Comparison of ENCODE assay signal across 36 cellular contexts in genomic region chr10:132657737-132658136, GRCh38.
"Had no signal": no experiment of that assay in that cellular context is flagged by ENCODE, and none has a peak within 500 bp of the region (broad histone marks: within the 10 kb centered on the region; RNA-seq: fewer than 3 reads in every experiment).

No MANE protein-coding gene starts in this region.

- H3K27ac Mint-ChIP-seq: activated CD4-positive, alpha-beta memory T cell treated with anti-CD3 and anti-CD28 coated beads, Interleukin-2, amount 10 ng/mL, durations not matched to agents 7 days and 5 days; activated CD4-positive, alpha-beta T cell treated with anti-CD3 and anti-CD28 coated beads for 36 hours; activated CD4-positive, alpha-beta T cell treated with anti-CD3 and anti-CD28 coated beads, Interleukin-2, amount 10 ng/mL, durations not matched to agents 7 days and 5 days; activated CD8-positive, alpha-beta memory T cell treated with anti-CD3 and anti-CD28 coated beads, Interleukin-2, amount 10 ng/mL, durations not matched to agents 7 days and 5 days; activated CD8-positive, alpha-beta T cell treated with anti-CD3 and anti-CD28 coated beads, Interleukin-2, amount 10 ng/mL, durations not matched to agents 7 days and 5 days; activated naive CD4-positive, alpha-beta T cell treated with anti-CD3 and anti-CD28 coated beads, Interleukin-2, amount 10 ng/mL, durations not matched to agents 7 days and 5 days; activated naive CD4-positive, alpha-beta T cell treated with anti-CD3 and anti-CD28 coated beads, Interleukin-2, amount 50 U/mL, for 24 hours; activated naive CD8-positive, alpha-beta T cell; activated naive CD8-positive, alpha-beta T cell treated with anti-CD3 and anti-CD28 coated beads, Interleukin-2, amount 10 ng/mL, durations not matched to agents 7 days and 5 days; activated naive CD8-positive, alpha-beta T cell treated with anti-CD3 and anti-CD28 coated beads, Interleukin-2, amount 50 U/mL, for 24 hours; activated T-cell treated with anti-CD3 and anti-CD28 coated beads, Interleukin-2, amount 50 U/mL, for 24 hours; activated T-helper 2 cell treated with anti-CD3 and anti-CD28 coated beads, Interferon-gamma antibody, Interleukin-2, Interleukin-4, amounts not matched to agents 10 μg/mL and 5 μg/mL and 100 μg/mL, durations not matched to agents 14 hours and 24 hours and 36 hours; brain; T-helper 1 cell treated with Interleukin-12 subunit alpha and Interleukin-12 subunit beta and Interleukin-4 antibody, amounts not matched to agents 30 μg/mL and 1 μg/mL, for 36 hours; T-helper 2 cell treated with Interferon-gamma antibody and Interleukin-4, amounts not matched to agents 5 μg/mL and 100 μg/mL, for 36 hours had no signal

- DNase-seq: activated CD4-positive, alpha-beta memory T cell treated with anti-CD3 and anti-CD28 coated beads, Interleukin-2, amount 10 ng/mL, durations not matched to agents 7 days and 5 days; activated CD4-positive, alpha-beta T cell treated with anti-CD3 and anti-CD28 coated beads for 1 hour; activated CD4-positive, alpha-beta T cell treated with anti-CD3 and anti-CD28 coated beads for 36 hours; activated CD4-positive, alpha-beta T cell treated with anti-CD3 and anti-CD28 coated beads for 48 hours; activated CD4-positive, alpha-beta T cell treated with anti-CD3 and anti-CD28 coated beads, Interleukin-2, amount 10 ng/mL, durations not matched to agents 7 days and 5 days; activated CD4-positive, alpha-beta T cell treated with anti-CD3 and anti-CD28 coated beads, Interleukin-2, amount 50 U/mL, for 48 hours; activated CD4-positive, CD25-positive, alpha-beta regulatory T cell; activated CD8-positive, alpha-beta memory T cell treated with anti-CD3 and anti-CD28 coated beads for 24 hours; activated CD8-positive, alpha-beta memory T cell treated with anti-CD3 and anti-CD28 coated beads, Interleukin-2, amount 10 ng/mL, durations not matched to agents 7 days and 5 days; activated CD8-positive, alpha-beta memory T cell treated with anti-CD3 and anti-CD28 coated beads, Interleukin-2, amount 50 U/mL, for 48 hours; activated CD8-positive, alpha-beta T cell treated with anti-CD3 and anti-CD28 coated beads, Interleukin-2, amount 10 ng/mL, durations not matched to agents 7 days and 5 days; activated effector memory CD4-positive, alpha-beta T cell treated with Interleukin-2 at 50 U/mL for 16 hours; activated gamma-delta T cell; activated naive CD4-positive, alpha-beta T cell treated with anti-CD3 and anti-CD28 coated beads, Interleukin-2, amount 10 ng/mL, durations not matched to agents 7 days and 5 days; activated naive CD4-positive, alpha-beta T cell treated with Interleukin-2 at 50 U/mL for 16 hours; activated naive CD8-positive, alpha-beta T cell treated with anti-CD3 and anti-CD28 coated beads, Interleukin-2, amount 10 ng/mL, durations not matched to agents 7 days and 5 days; activated naive CD8-positive, alpha-beta T cell treated with anti-CD3 and anti-CD28 coated beads, Interleukin-2, amount 50 U/mL, for 24 hours; activated T-cell treated with anti-CD3 and anti-CD28 coated beads, Interleukin-2, amount 50 U/mL, for 24 hours; activated T-cell treated with anti-CD3 and anti-CD28 coated beads, Interleukin-2, amount 50 U/mL, for 48 hours; amygdala; anterior cingulate cortex; caudate nucleus; SW 1271; T-helper 1 cell; T-helper 2 cell; T-helper 9 cell had no signal

- H3K4me1 ChIP-seq: ascending aorta had no signal

- H3K9me3 ChIP-seq: ascending aorta had no signal

- H3K4me1 Mint-ChIP-seq: activated CD4-positive, alpha-beta memory T cell treated with anti-CD3 and anti-CD28 coated beads, Interleukin-2, amount 10 ng/mL, durations not matched to agents 7 days and 5 days; activated CD8-positive, alpha-beta memory T cell treated with anti-CD3 and anti-CD28 coated beads, Interleukin-2, amount 10 ng/mL, durations not matched to agents 7 days and 5 days; activated naive CD4-positive, alpha-beta T cell treated with anti-CD3 and anti-CD28 coated beads, Interleukin-2, amount 10 ng/mL, durations not matched to agents 7 days and 5 days; activated naive CD8-positive, alpha-beta T cell treated with anti-CD3 and anti-CD28 coated beads, Interleukin-2, amount 10 ng/mL, durations not matched to agents 7 days and 5 days; activated naive CD8-positive, alpha-beta T cell treated with anti-CD3 and anti-CD28 coated beads, Interleukin-2, amount 50 U/mL, for 24 hours had no signal

- H3K36me3 Mint-ChIP-seq: activated CD8-positive, alpha-beta memory T cell treated with anti-CD3 and anti-CD28 coated beads, Interleukin-2, amount 10 ng/mL, durations not matched to agents 7 days and 5 days; activated naive CD4-positive, alpha-beta T cell treated with anti-CD3 and anti-CD28 coated beads, Interleukin-2, amount 10 ng/mL, durations not matched to agents 7 days and 5 days; activated naive CD8-positive, alpha-beta T cell treated with anti-CD3 and anti-CD28 coated beads, Interleukin-2, amount 10 ng/mL, durations not matched to agents 7 days and 5 days had no signal

- H3K9me3 Mint-ChIP-seq: activated CD4-positive, alpha-beta memory T cell treated with anti-CD3 and anti-CD28 coated beads, Interleukin-2, amount 10 ng/mL, durations not matched to agents 7 days and 5 days; activated CD4-positive, alpha-beta T cell treated with anti-CD3 and anti-CD28 coated beads, Interleukin-2, amount 10 ng/mL, durations not matched to agents 7 days and 5 days; activated naive CD4-positive, alpha-beta T cell treated with anti-CD3 and anti-CD28 coated beads, Interleukin-2, amount 10 ng/mL, durations not matched to agents 7 days and 5 days; activated naive CD4-positive, alpha-beta T cell treated with anti-CD3 and anti-CD28 coated beads, Interleukin-2, amount 50 U/mL, for 24 hours; activated naive CD8-positive, alpha-beta T cell treated with anti-CD3 and anti-CD28 coated beads, Interleukin-2, amount 10 ng/mL, durations not matched to agents 7 days and 5 days; activated naive CD8-positive, alpha-beta T cell treated with anti-CD3 and anti-CD28 coated beads, Interleukin-2, amount 50 U/mL, for 24 hours; activated T-cell treated with anti-CD3 and anti-CD28 coated beads, Interleukin-2, amount 50 U/mL, for 24 hours; activated T-helper 2 cell treated with anti-CD3 and anti-CD28 coated beads, Interferon-gamma antibody, Interleukin-2, Interleukin-4, amounts not matched to agents 10 μg/mL and 5 μg/mL and 100 μg/mL, durations not matched to agents 14 hours and 24 hours and 36 hours; T-helper 1 cell treated with Interleukin-12 subunit alpha and Interleukin-12 subunit beta and Interleukin-4 antibody, amounts not matched to agents 30 μg/mL and 1 μg/mL, for 36 hours; T-helper 2 cell treated with Interferon-gamma antibody and Interleukin-4, amounts not matched to agents 5 μg/mL and 100 μg/mL, for 36 hours had no signal

- H3K4me3 ChIP-seq: ascending aorta, cardiac muscle cell had no signal

- H3K27ac ChIP-seq: ascending aorta, cardiac muscle cell, VCaP had no signal

- H3K4me3 Mint-ChIP-seq: activated CD4-positive, alpha-beta memory T cell treated with anti-CD3 and anti-CD28 coated beads, Interleukin-2, amount 10 ng/mL, durations not matched to agents 7 days and 5 days; activated CD4-positive, alpha-beta T cell treated with anti-CD3 and anti-CD28 coated beads for 36 hours; activated CD4-positive, alpha-beta T cell treated with anti-CD3 and anti-CD28 coated beads, Interleukin-2, amount 10 ng/mL, durations not matched to agents 7 days and 5 days; activated CD8-positive, alpha-beta memory T cell treated with anti-CD3 and anti-CD28 coated beads, Interleukin-2, amount 10 ng/mL, durations not matched to agents 7 days and 5 days; activated CD8-positive, alpha-beta T cell treated with anti-CD3 and anti-CD28 coated beads, Interleukin-2, amount 10 ng/mL, durations not matched to agents 7 days and 5 days; activated naive CD4-positive, alpha-beta T cell treated with anti-CD3 and anti-CD28 coated beads, Interleukin-2, amount 10 ng/mL, durations not matched to agents 7 days and 5 days; activated naive CD4-positive, alpha-beta T cell treated with anti-CD3 and anti-CD28 coated beads, Interleukin-2, amount 50 U/mL, for 24 hours; activated naive CD8-positive, alpha-beta T cell; activated naive CD8-positive, alpha-beta T cell treated with anti-CD3 and anti-CD28 coated beads, Interleukin-2, amount 10 ng/mL, durations not matched to agents 7 days and 5 days; activated naive CD8-positive, alpha-beta T cell treated with anti-CD3 and anti-CD28 coated beads, Interleukin-2, amount 50 U/mL, for 24 hours; activated T-cell treated with anti-CD3 and anti-CD28 coated beads, Interleukin-2, amount 50 U/mL, for 24 hours; brain; T-helper 1 cell treated with Interleukin-12 subunit alpha and Interleukin-12 subunit beta and Interleukin-4 antibody, amounts not matched to agents 30 μg/mL and 1 μg/mL, for 36 hours; T-helper 2 cell treated with Interferon-gamma antibody and Interleukin-4, amounts not matched to agents 5 μg/mL and 100 μg/mL, for 36 hours had no signal

- H3K27me3 Mint-ChIP-seq: activated CD4-positive, alpha-beta memory T cell treated with anti-CD3 and anti-CD28 coated beads, Interleukin-2, amount 10 ng/mL, durations not matched to agents 7 days and 5 days; activated CD4-positive, alpha-beta T cell treated with anti-CD3 and anti-CD28 coated beads for 36 hours; activated CD4-positive, alpha-beta T cell treated with anti-CD3 and anti-CD28 coated beads, Interleukin-2, amount 10 ng/mL, durations not matched to agents 7 days and 5 days; activated CD8-positive, alpha-beta memory T cell treated with anti-CD3 and anti-CD28 coated beads, Interleukin-2, amount 10 ng/mL, durations not matched to agents 7 days and 5 days; activated naive CD4-positive, alpha-beta T cell treated with anti-CD3 and anti-CD28 coated beads, Interleukin-2, amount 10 ng/mL, durations not matched to agents 7 days and 5 days; activated naive CD4-positive, alpha-beta T cell treated with anti-CD3 and anti-CD28 coated beads, Interleukin-2, amount 50 U/mL, for 24 hours; activated naive CD8-positive, alpha-beta T cell; activated naive CD8-positive, alpha-beta T cell treated with anti-CD3 and anti-CD28 coated beads, Interleukin-2, amount 10 ng/mL, durations not matched to agents 7 days and 5 days; activated naive CD8-positive, alpha-beta T cell treated with anti-CD3 and anti-CD28 coated beads, Interleukin-2, amount 50 U/mL, for 24 hours; activated T-cell treated with anti-CD3 and anti-CD28 coated beads, Interleukin-2, amount 50 U/mL, for 24 hours; brain had no signal

- H3K27me3 ChIP-seq: ascending aorta, cardiac muscle cell had no signal

- ATAC-seq: activated CD4-positive, alpha-beta T cell treated with anti-CD3 and anti-CD28 coated beads for 36 hours; activated CD4-positive, CD25-positive, alpha-beta regulatory T cell treated with anti-CD3 and anti-CD28 coated beads, Interleukin-2, amount 50 U/mL, for 24 hours; activated CD8-positive, alpha-beta memory T cell treated with anti-CD3 and anti-CD28 coated beads, Interleukin-2, amount 10 ng/mL, durations not matched to agents 7 days and 5 days; activated CD8-positive, alpha-beta T cell treated with anti-CD3 and anti-CD28 coated beads, Interleukin-2, amount 10 ng/mL, durations not matched to agents 7 days and 5 days; activated naive CD8-positive, alpha-beta T cell treated with anti-CD3 and anti-CD28 coated beads, Interleukin-2, amount 50 U/mL, for 24 hours had no signal
